Comparison of ENCODE assay signal across 8 cellular contexts in the genomic region with DNA sequence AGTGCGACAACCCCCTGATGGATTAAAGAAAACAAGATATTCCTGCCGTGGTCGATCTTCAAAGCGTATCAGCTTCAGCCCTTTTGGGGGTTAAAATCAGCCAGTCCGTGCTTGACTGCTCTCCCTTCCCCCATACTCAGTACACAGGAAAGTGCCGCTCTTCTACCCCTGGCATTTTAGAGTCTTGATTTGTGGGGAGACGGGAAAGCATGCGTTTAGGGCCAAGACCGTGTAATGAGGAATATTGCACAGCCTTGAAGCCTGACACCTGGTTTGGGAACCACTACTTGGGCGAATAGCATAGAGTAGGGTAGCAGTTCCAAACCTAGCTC. TPM values are rescaled to one million over a fixed set of nuclear protein-coding genes. Genes with fewer than 3 reads are reported as not detected.
DNase-seq lines count a peak whose midpoint lies in the region; TF ChIP-seq lines count a peak whose summit lies in the region.

No MANE protein-coding gene starts in this region.

- TF ChIP-seq CTCF in coronary artery (IDR thresholded peaks at IDR 0.05) (no peak), nephron (IDR thresholded peaks at IDR 0.05; ENCODE audit: unreplicated experiment in 3 of 3) (no peak)

- H3K27me3 Mint-ChIP-seq in IgD-negative memory B cell (no peaks in the 10 kb centered on the region), nephron (ENCODE audit: low read depth) (peaks cover 9% of the 10 kb centered on the region)

- DNase-seq in coronary artery (ENCODE audit: low spot score) (no peak), iPS-NIHi7 (ENCODE audit: extremely low spot score) (no peak), cerebellar nuclear complex (lab: John Stamatoyannopoulos, UW) (no peak), NCI-H1694 (lab: John Stamatoyannopoulos, UW) (no peak)
- no peak for DNase-seq in stimulated activated CD8-positive, alpha-beta memory T cell treated with anti-CD3 and anti-CD28 coated beads, Interleukin-4, amount 100 ng/mL, for 48 hours

- H3K36me3 Mint-ChIP-seq in IgD-negative memory B cell = no peaks in the 10 kb centered on the region
- H3K36me3 Mint-ChIP-seq in nephron (ENCODE audit: low read depth) = peaks cover 3% of the 10 kb centered on the region

- H3K4me1 Mint-ChIP-seq in IgD-negative memory B cell (peaks cover 26 to 31% (median 28%) of the 10 kb centered on the region in 3 donors), nephron (peaks cover 36% of the 10 kb centered on the region)

- no peaks in the 10 kb centered on the region for H3K9me3 ChIP-seq in BLaER1

- H3K4me3 ChIP-seq in BLaER1 = peak overlapping the region; percentile 91
- H3K4me3 ChIP-seq in coronary artery = peak overlapping the region; percentile 83

- no peaks in the 10 kb centered on the region for H3K36me3 ChIP-seq in BLaER1

- H3K4me3 Mint-ChIP-seq in IgD-negative memory B cell = peak overlapping the region; percentile 91 to 100 (median 100)
- peak overlapping the region; percentile 99 to 100 (median 100) for H3K4me3 Mint-ChIP-seq in nephron

- H3K9me3 Mint-ChIP-seq in IgD-negative memory B cell (no peaks in the 10 kb centered on the region), nephron (no peaks in the 10 kb centered on the region)

- peaks cover 36% of the 10 kb centered on the region for H3K4me1 ChIP-seq in BLaER1

- H3K27me3 ChIP-seq in BLaER1 = no peaks in the 10 kb centered on the region

- H3K27ac ChIP-seq in BLaER1 = peak overlapping the region; percentile 84
- peak overlapping the region; percentile 74 to 88 for H3K27ac ChIP-seq in coronary artery

- peak overlapping the region; percentile 97 for H3K4me2 ChIP-seq in BLaER1

- H3K27ac Mint-ChIP-seq in IgD-negative memory B cell = peak overlapping the region; percentile 55 to 99 (median 94)
- H3K27ac Mint-ChIP-seq in nephron = peak overlapping the region; percentile 91 to 99 (median 96)

- peak overlapping the region; percentile 90 for H3K9ac ChIP-seq in BLaER1

- H4K20me1 ChIP-seq in BLaER1 = peaks cover 17% of the 10 kb centered on the region; the same call in 1 of the 2 replicates

RNA-seq across cellular contexts. Expression of a gene that starts 0.5 kb away (rescaled TPM):
- polyA plus RNA-seq in IgD-negative memory B cell = 18.5 TPM

RNA-seq across cellular contexts. Expression of a gene that starts 29.0 kb away (rescaled TPM):
- not detected for polyA plus RNA-seq in IgD-negative memory B cell

RNA-seq across cellular contexts. Expression of a gene that starts 52.3 kb away (rescaled TPM):
- not detected for polyA plus RNA-seq in IgD-negative memory B cell
